ENCODE assay signal across 1 cellular context in the genomic region with DNA sequence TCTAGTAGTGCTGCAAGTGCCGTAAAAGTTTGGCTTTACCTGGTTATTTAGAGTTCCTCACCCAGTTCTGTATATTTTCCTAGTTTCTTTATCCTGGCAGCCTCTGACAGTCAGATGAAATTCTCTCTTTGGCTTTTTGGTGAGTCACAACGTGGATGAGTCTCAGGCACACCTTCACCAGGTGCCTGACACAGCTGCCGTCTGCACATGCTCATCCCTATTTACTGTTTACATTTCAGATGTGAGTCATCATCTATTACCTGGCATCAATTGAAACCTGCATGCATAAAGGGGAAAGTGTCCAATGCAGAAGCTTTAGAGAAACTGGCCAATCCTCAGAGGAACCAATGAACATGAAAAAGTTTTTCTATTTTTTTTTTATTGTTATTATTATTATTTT.
TF ChIP-seq lines count a peak whose summit lies in the region.

No MANE protein-coding gene starts in this region.

TF ChIP-seq in H1, 55 proteins besides CTCF, POLR2A, EP300 and RAD21 (continued from another document):
- TF ChIP-seq SAP30 (IDR thresholded peaks at IDR 0.05; ENCODE audit: insufficient read depth, insufficient replicate concordance, low read length) = no peak
- TF ChIP-seq HDAC2 (IDR thresholded peaks at IDR 0.05; ENCODE audit: borderline replicate concordance in 1 of 2, low read depth in 2 of 2, low read length in 2 of 2) = no peak
- no peak for TF ChIP-seq RBBP5 (IDR thresholded peaks at IDR 0.05; ENCODE audit: borderline replicate concordance, low read depth, low read length)
- TF ChIP-seq JUND (IDR thresholded peaks at IDR 0.05; ENCODE audit: low read length) = no peak
- no peak for TF ChIP-seq SP2 (IDR thresholded peaks at IDR 0.05; ENCODE audit: low read length)
- TF ChIP-seq KDM4A (IDR thresholded peaks at IDR 0.05; ENCODE audit: low read depth, low read length, severe bottlenecking) = no peak
- no peak for TF ChIP-seq POU5F1 (IDR thresholded peaks at IDR 0.05; ENCODE audit: low read depth, low read length)
- TF ChIP-seq JUN (IDR thresholded peaks at IDR 0.05; ENCODE audit: low read depth, low read length) = no peak
- no peak for TF ChIP-seq RXRA (IDR thresholded peaks at IDR 0.05; ENCODE audit: insufficient read depth, low read depth, low read length)
- TF ChIP-seq SP4 (IDR thresholded peaks at IDR 0.05; ENCODE audit: low read length) = no peak
